1 cellular context compared by ENCODE assay signal in genomic region chr2:112714836-112715631, GRCh38.
A peak's percentile ranks its signal among the peaks of the same experiment; 100 is the strongest.
TF ChIP-seq lines count a peak whose summit lies in the region.

No MANE protein-coding gene starts in this region.

TF ChIP-seq in HCT116, 20 proteins besides CTCF, POLR2A, EP300 and RAD21 (continued from another document):
- peak; percentile 73 for TF ChIP-seq CBX3 (IDR thresholded peaks at IDR 0.05; ENCODE audit: low read depth)
